5 cellular contexts compared by ENCODE assay signal in genomic region chr21:46170436-46171193, GRCh38. TPM values are rescaled to one million over a fixed set of nuclear protein-coding genes. Genes with fewer than 3 reads are reported as not detected.
"Had no signal": no experiment of that assay in that cellular context is flagged by ENCODE, and none has a peak within 500 bp of the region (broad histone marks: within the 10 kb centered on the region; RNA-seq: fewer than 3 reads in every experiment).

No MANE protein-coding gene starts in this region.

RNA-seq across cellular contexts. Expression of gene FTCD, which starts 15.2 kb away (rescaled TPM):
- total RNA-seq: bronchial epithelial cell, dermis microvascular lymphatic vessel endothelial cell, SK-MEL-5, subcutaneous adipose tissue, transverse colon had no signal
